In the genomic region with DNA sequence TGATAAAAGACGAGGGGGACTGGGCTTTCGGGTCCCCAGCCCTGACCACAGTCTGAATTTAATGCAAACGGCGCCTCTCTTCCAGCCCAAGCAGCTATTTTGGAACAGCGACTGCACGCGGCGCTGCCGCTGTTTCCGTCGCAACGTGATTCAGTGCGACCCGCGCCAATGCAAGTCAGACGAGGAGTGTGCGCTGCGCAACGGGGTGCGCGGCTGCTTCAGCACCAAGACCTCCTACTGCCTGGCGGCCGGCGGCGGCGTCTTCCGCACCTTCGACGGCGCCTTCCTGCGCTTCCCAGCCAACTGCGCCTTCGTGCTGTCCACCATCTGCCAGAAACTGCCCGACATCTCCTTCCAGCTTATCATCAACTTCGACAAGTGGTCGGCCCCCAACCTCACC, we compare ENCODE assay signal across 1 cellular context.
TF ChIP-seq lines count a peak whose summit lies in the region.

No MANE protein-coding gene starts in this region.

TF ChIP-seq in GM23338, 12 proteins besides CTCF, POLR2A, EP300 and RAD21 (continued from another document):
- TF ChIP-seq, protein P1, sequence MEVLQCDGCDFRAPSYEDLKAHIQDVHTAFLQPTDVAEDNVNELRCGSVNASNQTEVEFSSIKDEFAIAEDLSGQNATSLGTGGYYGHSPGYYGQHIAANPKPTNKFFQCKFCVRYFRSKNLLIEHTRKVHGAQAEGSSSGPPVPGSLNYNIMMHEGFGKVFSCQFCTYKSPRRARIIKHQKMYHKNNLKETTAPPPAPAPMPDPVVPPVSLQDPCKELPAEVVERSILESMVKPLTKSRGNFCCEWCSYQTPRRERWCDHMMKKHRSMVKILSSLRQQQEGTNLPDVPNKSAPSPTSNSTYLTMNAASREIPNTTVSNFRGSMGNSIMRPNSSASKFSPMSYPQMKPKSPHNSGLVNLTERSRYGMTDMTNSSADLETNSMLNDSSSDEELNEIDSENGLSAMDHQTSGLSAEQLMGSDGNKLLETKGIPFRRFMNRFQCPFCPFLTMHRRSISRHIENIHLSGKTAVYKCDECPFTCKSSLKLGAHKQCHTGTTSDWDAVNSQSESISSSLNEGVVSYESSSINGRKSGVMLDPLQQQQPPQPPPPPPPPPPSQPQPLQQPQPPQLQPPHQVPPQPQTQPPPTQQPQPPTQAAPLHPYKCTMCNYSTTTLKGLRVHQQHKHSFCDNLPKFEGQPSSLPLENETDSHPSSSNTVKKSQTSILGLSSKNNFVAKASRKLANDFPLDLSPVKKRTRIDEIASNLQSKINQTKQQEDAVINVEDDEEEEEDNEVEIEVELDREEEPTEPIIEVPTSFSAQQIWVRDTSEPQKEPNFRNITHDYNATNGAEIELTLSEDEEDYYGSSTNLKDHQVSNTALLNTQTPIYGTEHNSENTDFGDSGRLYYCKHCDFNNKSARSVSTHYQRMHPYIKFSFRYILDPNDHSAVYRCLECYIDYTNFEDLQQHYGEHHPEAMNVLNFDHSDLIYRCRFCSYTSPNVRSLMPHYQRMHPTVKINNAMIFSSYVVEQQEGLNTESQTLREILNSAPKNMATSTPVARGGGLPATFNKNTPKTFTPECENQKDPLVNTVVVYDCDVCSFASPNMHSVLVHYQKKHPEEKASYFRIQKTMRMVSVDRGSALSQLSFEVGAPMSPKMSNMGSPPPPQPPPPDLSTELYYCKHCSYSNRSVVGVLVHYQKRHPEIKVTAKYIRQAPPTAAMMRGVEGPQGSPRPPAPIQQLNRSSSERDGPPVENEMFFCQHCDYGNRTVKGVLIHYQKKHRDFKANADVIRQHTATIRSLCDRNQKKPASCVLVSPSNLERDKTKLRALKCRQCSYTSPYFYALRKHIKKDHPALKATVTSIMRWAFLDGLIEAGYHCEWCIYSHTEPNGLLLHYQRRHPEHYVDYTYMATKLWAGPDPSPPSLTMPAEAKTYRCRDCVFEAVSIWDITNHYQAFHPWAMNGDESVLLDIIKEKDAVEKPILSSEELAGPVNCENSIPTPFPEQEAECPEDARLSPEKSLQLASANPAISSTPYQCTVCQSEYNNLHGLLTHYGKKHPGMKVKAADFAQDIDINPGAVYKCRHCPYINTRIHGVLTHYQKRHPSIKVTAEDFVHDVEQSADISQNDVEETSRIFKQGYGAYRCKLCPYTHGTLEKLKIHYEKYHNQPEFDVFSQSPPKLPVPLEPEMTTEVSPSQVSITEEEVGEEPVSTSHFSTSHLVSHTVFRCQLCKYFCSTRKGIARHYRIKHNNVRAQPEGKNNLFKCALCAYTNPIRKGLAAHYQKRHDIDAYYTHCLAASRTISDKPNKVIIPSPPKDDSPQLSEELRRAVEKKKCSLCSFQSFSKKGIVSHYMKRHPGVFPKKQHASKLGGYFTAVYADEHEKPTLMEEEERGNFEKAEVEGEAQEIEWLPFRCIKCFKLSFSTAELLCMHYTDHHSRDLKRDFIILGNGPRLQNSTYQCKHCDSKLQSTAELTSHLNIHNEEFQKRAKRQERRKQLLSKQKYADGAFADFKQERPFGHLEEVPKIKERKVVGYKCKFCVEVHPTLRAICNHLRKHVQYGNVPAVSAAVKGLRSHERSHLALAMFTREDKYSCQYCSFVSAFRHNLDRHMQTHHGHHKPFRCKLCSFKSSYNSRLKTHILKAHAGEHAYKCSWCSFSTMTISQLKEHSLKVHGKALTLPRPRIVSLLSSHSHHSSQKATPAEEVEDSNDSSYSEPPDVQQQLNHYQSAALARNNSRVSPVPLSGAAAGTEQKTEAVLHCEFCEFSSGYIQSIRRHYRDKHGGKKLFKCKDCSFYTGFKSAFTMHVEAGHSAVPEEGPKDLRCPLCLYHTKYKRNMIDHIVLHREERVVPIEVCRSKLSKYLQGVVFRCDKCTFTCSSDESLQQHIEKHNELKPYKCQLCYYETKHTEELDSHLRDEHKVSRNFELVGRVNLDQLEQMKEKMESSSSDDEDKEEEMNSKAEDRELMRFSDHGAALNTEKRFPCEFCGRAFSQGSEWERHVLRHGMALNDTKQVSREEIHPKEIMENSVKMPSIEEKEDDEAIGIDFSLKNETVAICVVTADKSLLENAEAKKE (CRISPR knock-in tag; IDR thresholded peaks at IDR 0.05), result no peak
- TF ChIP-seq EZH2 (IDR thresholded peaks at IDR 0.05; ENCODE audit: low read depth, unreplicated experiment) (no peak), JUNB (IDR thresholded peaks at IDR 0.05; ENCODE audit: unreplicated experiment) (no peak)
